Comparison of ENCODE assay signal across 8 cellular contexts in the genomic region with DNA sequence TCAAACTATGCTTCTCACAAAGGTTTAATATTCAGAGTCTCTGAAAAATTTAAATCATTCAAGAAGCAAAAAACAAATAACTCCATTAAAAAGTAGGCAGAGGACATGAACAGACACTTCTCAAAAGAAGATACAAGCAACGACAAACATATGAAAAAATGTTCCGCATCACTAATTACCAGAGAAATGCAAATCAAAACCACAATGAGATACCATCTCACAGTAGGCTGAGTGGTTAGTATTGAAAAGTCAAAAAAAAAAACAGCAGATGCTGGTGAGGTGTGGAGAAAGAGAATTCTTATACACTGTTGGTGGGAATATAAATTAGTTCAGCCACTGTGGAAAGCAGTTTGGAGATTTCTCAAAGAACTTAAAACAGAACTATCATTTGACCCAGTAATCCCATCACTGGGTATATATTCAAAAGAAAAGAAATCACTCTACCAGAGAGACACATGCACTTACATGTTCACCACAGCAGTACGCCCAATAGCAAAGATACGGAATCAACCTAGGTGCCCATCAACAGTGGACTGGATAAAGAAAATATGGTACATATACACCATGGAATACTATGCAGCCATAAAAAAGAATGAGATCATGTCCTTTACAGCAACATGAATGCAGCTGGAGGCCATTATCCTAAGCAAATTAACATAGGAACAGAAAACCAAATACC.
DNase-seq lines count a peak whose midpoint lies in the region; ATAC-seq lines count a peak whose summit lies in the region.
"Not testable (repeated sequence)": the region's sequence is repeated elsewhere in the genome, so short reads cannot be mapped to it uniquely, and the experiment has no call there.

No MANE protein-coding gene starts in this region.

- H3K27ac ChIP-seq in ACC112 (ENCODE audit: low read depth, low read length): peak overlapping the region; percentile 97
- peak overlapping the region; percentile 16; the same call in 1 of the 2 replicates for H3K27ac ChIP-seq in SK-N-MC

- not testable (repeated sequence) for H3K36me3 ChIP-seq in ACC112 (ENCODE audit: insufficient read depth, low read length); SK-N-MC (ENCODE audit: insufficient read depth, low read length)

- H3K9ac ChIP-seq in SK-N-MC (ENCODE audit: insufficient read length): not testable (repeated sequence)

- H3K4me1 ChIP-seq in ACC112 (ENCODE audit: control insufficient read depth, insufficient read depth, low read length, unreplicated experiment): peaks cover 43% of the 10 kb centered on the region

- not testable (repeated sequence) for H3K9me3 ChIP-seq in SK-N-MC (ENCODE audit: low read depth, low read length)

- H3K27me3 ChIP-seq in ACC112 (ENCODE audit: insufficient read depth, low read length): not testable (repeated sequence)

- not testable (repeated sequence) for H3K79me2 ChIP-seq in ACC112 (ENCODE audit: control insufficient read depth, insufficient read depth, low read length, unreplicated experiment)

- not testable (repeated sequence) for H2AFZ ChIP-seq in ACC112 (ENCODE audit: low read length, unreplicated experiment)

- peak; percentile 50 for DNase-seq in SK-N-MC (ENCODE audit: low read depth, low spot score)
- peak; percentile 19 for DNase-seq in central memory CD4-positive, alpha-beta T cell

- not testable (repeated sequence) for H3K4me3 ChIP-seq in ACC112 (ENCODE audit: low read depth, low read length); SK-N-MC

- peak; percentile 74 for ATAC-seq in GM18508 (IDR thresholded peaks at IDR 0.05; ENCODE audit: insufficient read depth, unreplicated experiment)
- peak; percentile 68 for ATAC-seq in GM19467 (IDR thresholded peaks at IDR 0.05; ENCODE audit: unreplicated experiment)
- ATAC-seq in HG02588 (IDR thresholded peaks at IDR 0.05; ENCODE audit: unreplicated experiment): peak; percentile 66
- ATAC-seq in HG03103 (IDR thresholded peaks at IDR 0.05; ENCODE audit: low read depth, unreplicated experiment): peak; percentile 82
- ATAC-seq in HG03571 (IDR thresholded peaks at IDR 0.05; ENCODE audit: unreplicated experiment): peak; percentile 62
